ENCODE assay signal across 15 cellular contexts in genomic region chr5:117893211-117893610, GRCh38.
DNase-seq lines count a peak whose midpoint lies in the region; ATAC-seq and TF ChIP-seq lines count a peak whose summit lies in the region.
"Had no signal": no experiment of that assay in that cellular context is flagged by ENCODE, and none has a peak within 500 bp of the region (broad histone marks: within the 10 kb centered on the region; RNA-seq: fewer than 3 reads in every experiment).

No MANE protein-coding gene starts in this region.

- in situ Hi-C loops in gastrocnemius medialis (cut with MboI; ENCODE audit: low sequenced_read_pairs in 4 of 4), result no loop called here

- peak overlapping the region; percentile 57 for H2AFZ ChIP-seq in smooth muscle cell (ENCODE audit: low read depth)
- no peak overlapping the region for H2AFZ ChIP-seq in osteoblast (ENCODE audit: low read length)
- H2AFZ ChIP-seq: GM23338 had no signal

- H3K79me2 ChIP-seq in smooth muscle cell (ENCODE audit: low read depth) (no peaks in the 10 kb centered on the region), osteoblast (ENCODE audit: insufficient read depth, low read length) (no peaks in the 10 kb centered on the region), mesendoderm (ENCODE audit: control insufficient read depth, insufficient read depth, low read length) (no peaks in the 10 kb centered on the region)

- no peak overlapping the region for H2BK5ac ChIP-seq in mesendoderm (ENCODE audit: low read length)

- 79% methylated on average over 5 of the region's 5 CpGs for WGBS in smooth muscle cell (ENCODE audit: low lambda C conversion rate)
- 100% methylated on average over 1 of the region's 5 CpGs for WGBS in mesendoderm (ENCODE audit: extremely low coverage, insufficient coverage, low lambda C conversion rate)

- H3K56ac ChIP-seq in mesendoderm (ENCODE audit: low read length), result no peak overlapping the region

- H3K27me3 ChIP-seq in smooth muscle cell (ENCODE audit: low read depth), result no peaks in the 10 kb centered on the region
- H3K27me3 ChIP-seq in osteoblast (ENCODE audit: insufficient read depth, low read length), result no peaks in the 10 kb centered on the region
- no peaks in the 10 kb centered on the region for H3K27me3 ChIP-seq in gastrocnemius medialis
- no peaks in the 10 kb centered on the region for H3K27me3 ChIP-seq in mesendoderm (ENCODE audit: insufficient read depth, low read length, poor library complexity)

- H3K27ac ChIP-seq in smooth muscle cell (ENCODE audit: low read depth) (no peak overlapping the region), osteoblast (ENCODE audit: low read depth, low read length) (no peak overlapping the region), gastrocnemius medialis (no peak overlapping the region), mesendoderm (ENCODE audit: low read depth, low read length) (no peak overlapping the region)

- intact Hi-C loops in gastrocnemius medialis (cut with DNase I; ENCODE audit: low total_unique reads), result no loop called here

- H3K18ac ChIP-seq in mesendoderm (ENCODE audit: low read length), result no peak overlapping the region

- no peak overlapping the region for H3K23ac ChIP-seq in mesendoderm (ENCODE audit: low read length)

- H3K36me3 ChIP-seq in smooth muscle cell (ENCODE audit: low read depth) (no peaks in the 10 kb centered on the region), osteoblast (ENCODE audit: insufficient read depth, low read length) (no peaks in the 10 kb centered on the region), gastrocnemius medialis (no peaks in the 10 kb centered on the region), mesendoderm (ENCODE audit: control insufficient read depth, insufficient read depth, low read length) (no peaks in the 10 kb centered on the region)

- no peak overlapping the region for H3K4ac ChIP-seq in mesendoderm (ENCODE audit: low read depth, low read length)

- no peak overlapping the region for H3K4me3 ChIP-seq in smooth muscle cell
- no peak overlapping the region for H3K4me3 ChIP-seq in osteoblast (ENCODE audit: insufficient read depth, low read length)
- no peak overlapping the region for H3K4me3 ChIP-seq in gastrocnemius medialis
- H3K4me3 ChIP-seq in mesendoderm (ENCODE audit: low read length), result no peak overlapping the region
- H3K4me3 ChIP-seq: GM23338 had no signal

- no peak overlapping the region for H2BK15ac ChIP-seq in mesendoderm (replicated peaks; ENCODE audit: low read depth)

- H4K5ac ChIP-seq in mesendoderm (ENCODE audit: low read length), result no peak overlapping the region

- H3F3A ChIP-seq in smooth muscle cell (ENCODE audit: low read depth), result no peaks in the 10 kb centered on the region

- ATAC-seq in gastrocnemius medialis, result no peak
- ATAC-seq: GM23338, HepG2 had no signal

- H3K9ac ChIP-seq in smooth muscle cell (ENCODE audit: low read depth), result no peak overlapping the region
- H3K9ac ChIP-seq in mesendoderm (ENCODE audit: low read length), result no peak overlapping the region

- H4K8ac ChIP-seq in mesendoderm (ENCODE audit: low read depth, low read length), result no peak overlapping the region

- no peak overlapping the region for H2AK5ac ChIP-seq in mesendoderm (ENCODE audit: low read length)

- H3K9me3 ChIP-seq in smooth muscle cell (replicated peaks; ENCODE audit: low read depth) (no peaks in the 10 kb centered on the region), osteoblast (ENCODE audit: low read depth, low read length) (no peaks in the 10 kb centered on the region), gastrocnemius medialis (no peaks in the 10 kb centered on the region)

- TF ChIP-seq CTCF in smooth muscle cell (IDR thresholded peaks at IDR 0.05; ENCODE audit: borderline replicate concordance, insufficient read depth, poor library complexity, severe bottlenecking) (no peak), osteoblast (IDR thresholded peaks at IDR 0.05; ENCODE audit: extremely low read depth, low read depth, low read length) (no peak), gastrocnemius medialis (IDR thresholded peaks at IDR 0.05 in 4 of 5, conservative IDR thresholded peaks at IDR 0.05 in 1 of 5) (no peak)

- H2BK120ac ChIP-seq in mesendoderm (ENCODE audit: low read depth, low read length), result no peak overlapping the region

- H3K79me1 ChIP-seq in mesendoderm (ENCODE audit: low read length), result no peaks in the 10 kb centered on the region

- peak; percentile 27 for DNase-seq in HCEC 1CT
- peak; percentile 65 for DNase-seq in amniotic epithelial cell (ENCODE audit: low read depth)
- peak; percentile 18 for DNase-seq in iris pigment epithelial cell (ENCODE audit: low read depth)
- no peak for DNase-seq in smooth muscle cell (lab: John Stamatoyannopoulos, UW; ENCODE audit: unreplicated experiment)
- no peak for DNase-seq in osteoblast (ENCODE audit: insufficient read length, low spot score, missing footprints)
- no peak for DNase-seq in gastrocnemius medialis
- no peak for DNase-seq in mesendoderm
- DNase-seq: C1 segment of cervical spinal cord; Calu3; CD4-positive, alpha-beta T cell; DMS 273 treated with DMSO at 0.1 percent for 48 hours; EL; H7 had no signal

- no peak for TF ChIP-seq POLR2A in gastrocnemius medialis (IDR thresholded peaks at IDR 0.05)

- H4K20me1 ChIP-seq in smooth muscle cell (ENCODE audit: low read depth), result no peaks in the 10 kb centered on the region
- H4K20me1 ChIP-seq in osteoblast (ENCODE audit: insufficient read depth, low read length), result no peaks in the 10 kb centered on the region

- H3K4me2 ChIP-seq in smooth muscle cell (peak overlapping the region; percentile 36), osteoblast (ENCODE audit: insufficient read depth, low read length) (no peak overlapping the region), mesendoderm (ENCODE audit: low read length) (no peak overlapping the region)
- H3K4me2 ChIP-seq: GM23338 had no signal

- no peaks in the 10 kb centered on the region for H3K4me1 ChIP-seq in smooth muscle cell (ENCODE audit: low read depth)
- no peaks in the 10 kb centered on the region for H3K4me1 ChIP-seq in osteoblast (ENCODE audit: insufficient read depth, low read length)
- H3K4me1 ChIP-seq in gastrocnemius medialis, result no peaks in the 10 kb centered on the region
- no peaks in the 10 kb centered on the region for H3K4me1 ChIP-seq in mesendoderm (ENCODE audit: control insufficient read depth, low read depth, low read length)

Comparison
In these comparisons a context has a peak if more than half of its experiments do, and no peak if none do; other contexts are left out.
1. DNase-seq: peak in HCEC 1CT (single experiment), amniotic epithelial cell (single experiment) and iris pigment epithelial cell (single experiment); none in smooth muscle cell (single experiment), osteoblast (single experiment), gastrocnemius medialis (0 of 2) and mesendoderm (single experiment).